12 cellular contexts compared by ENCODE assay signal in the genomic region with DNA sequence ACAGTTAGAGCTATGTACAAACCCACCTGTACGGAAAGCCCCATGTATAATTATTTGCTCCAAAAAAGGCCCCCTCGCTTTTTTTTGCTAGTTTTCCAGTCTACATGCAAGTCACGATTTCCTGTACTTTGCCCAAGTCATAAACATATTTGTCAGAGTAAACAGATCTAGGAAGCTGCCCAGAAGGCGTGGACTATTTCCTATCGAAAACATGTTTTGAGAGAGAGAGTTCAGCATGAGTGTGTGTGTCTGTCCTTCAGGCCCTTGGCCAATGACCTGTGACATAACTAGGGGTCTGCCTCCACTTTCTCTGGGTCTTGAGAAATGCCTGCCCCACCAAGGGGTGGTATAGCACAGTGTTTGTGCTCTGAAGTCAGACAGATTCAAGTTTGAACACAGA.
DNase-seq lines count a peak whose midpoint lies in the region; ATAC-seq, FAIRE-seq and TF ChIP-seq lines count a peak whose summit lies in the region.
"Had no signal": no experiment of that assay in that cellular context is flagged by ENCODE, and none has a peak within 500 bp of the region (broad histone marks: within the 10 kb centered on the region; RNA-seq: fewer than 3 reads in every experiment).

No MANE protein-coding gene starts in this region.

- peaks cover 6% of the 10 kb centered on the region for H3K9me3 Mint-ChIP-seq in endodermal cell

- WGBS in liver = 55% methylated on average over 5 of the region's 5 CpGs
- 8 to 41% (median 27%) methylated on average over 5 of the region's 5 CpGs for WGBS in small intestine, 3 donors
- 73 to 77% methylated on average over 5 of the region's 5 CpGs for WGBS in endodermal cell (ENCODE audit: insufficient coverage in 1 of 2, insufficient read length in 1 of 2), 2 experiments

- peaks cover 6% of the 10 kb centered on the region for H3K36me3 Mint-ChIP-seq in endodermal cell (ENCODE audit: low read depth)

- no peak for TF ChIP-seq CTCF in liver (IDR thresholded peaks at IDR 0.05; ENCODE audit: low read depth, low read length, missing input control)
- no peak for TF ChIP-seq CTCF in endodermal cell (conservative IDR thresholded peaks at IDR 0.05)

- no peak overlapping the region for H3K9ac ChIP-seq in liver (ENCODE audit: low read depth in 1 of 2, low read length in 2 of 2)
- H3K9ac ChIP-seq in endodermal cell (ENCODE audit: extremely low read depth, low read length, poor library complexity, severe bottlenecking) = no peak overlapping the region

- FAIRE-seq in small intestine (lab: Jason Lieb, UNC) = no peak

- H3K27me3 Mint-ChIP-seq in endodermal cell (ENCODE audit: insufficient read depth) = peaks cover 49% of the 10 kb centered on the region

- H3K27me3 ChIP-seq in liver (ENCODE audit: control insufficient read depth in 4 of 4, insufficient read depth in 4 of 4, low read length in 3 of 4) (no peaks in the 10 kb centered on the region), small intestine (ENCODE audit: control insufficient read depth in 2 of 2, insufficient read depth in 2 of 2, low read length in 2 of 2) (no peaks in the 10 kb centered on the region), endodermal cell (ENCODE audit: control insufficient read depth, insufficient read depth, low read length, poor library complexity, severe bottlenecking) (no peaks in the 10 kb centered on the region)

- TF ChIP-seq RAD21 in liver (IDR thresholded peaks at IDR 0.05) = no peak

- no peak overlapping the region for H3K4me3 Mint-ChIP-seq in endodermal cell
- H3K4me3 Mint-ChIP-seq: activated naive CD4-positive, alpha-beta T cell treated with anti-CD3 and anti-CD28 coated beads for 36 hours had no signal

- H3K9me3 ChIP-seq in liver (ENCODE audit: control insufficient read depth in 4 of 4, low read length in 3 of 4) (no peaks in the 10 kb centered on the region), small intestine (ENCODE audit: control insufficient read depth, low read depth) (no peaks in the 10 kb centered on the region), endodermal cell (ENCODE audit: control insufficient read depth, low read length) (peaks cover 12% of the 10 kb centered on the region)

- H3K4me1 ChIP-seq in liver (ENCODE audit: control insufficient read depth in 4 of 4, insufficient read depth in 4 of 4, low read length in 3 of 4) (peaks cover 4 to 25% (median 18%) of the 10 kb centered on the region in 4 donors), small intestine (ENCODE audit: control insufficient read depth in 2 of 2, insufficient read depth in 1 of 2, low read depth in 1 of 2, low read length in 1 of 2) (peaks cover 1 to 20% of the 10 kb centered on the region in 2 donors), endodermal cell (ENCODE audit: control insufficient read depth, insufficient read depth, low read length) (no peaks in the 10 kb centered on the region)

- ATAC-seq in GM21360 (IDR thresholded peaks at IDR 0.05; ENCODE audit: unreplicated experiment) = no peak
- ATAC-seq in GM18498 (IDR thresholded peaks at IDR 0.05; ENCODE audit: unreplicated experiment) = no peak
- ATAC-seq: esophagus mucosa; stimulated activated naive CD8-positive, alpha-beta T cell treated with anti-CD3 and anti-CD28 coated beads, Interleukin-15, Interleukin-2, amounts not matched to agents 100 U/mL and 50 U/mL, for 24 hours had no signal

- no peak overlapping the region for H3K4me3 ChIP-seq in liver (ENCODE audit: low read depth in 1 of 3, low read length in 3 of 3)
- no peak overlapping the region for H3K4me3 ChIP-seq in small intestine (ENCODE audit: low read depth in 1 of 2, low read length in 2 of 2)
- no peak overlapping the region for H3K4me3 ChIP-seq in endodermal cell (ENCODE audit: low read length)

- peak; percentile 19 for DNase-seq in HCEC 1CT
- peak; percentile 64 for DNase-seq in dermis blood vessel endothelial cell
- DNase-seq in small intestine = peak; percentile 82
- DNase-seq in endodermal cell = no peak
- no peak for DNase-seq in stimulated activated CD4-positive, alpha-beta T cell treated with anti-CD3 and anti-CD28 coated beads, Interleukin-2, amount 100 ng/mL, for 24 hours
- DNase-seq: activated naive CD4-positive, alpha-beta T cell treated with anti-CD3 and anti-CD28 coated beads for 36 hours; stimulated activated naive CD8-positive, alpha-beta T cell treated with anti-CD3 and anti-CD28 coated beads, Interleukin-15, Interleukin-2, amounts not matched to agents 100 U/mL and 50 U/mL, for 24 hours had no signal

- H3K27ac Mint-ChIP-seq in endodermal cell = no peak overlapping the region
- H3K27ac Mint-ChIP-seq: activated naive CD4-positive, alpha-beta T cell treated with anti-CD3 and anti-CD28 coated beads for 36 hours had no signal

- peaks cover 8% of the 10 kb centered on the region for H3K4me1 Mint-ChIP-seq in endodermal cell

- peak overlapping the region; percentile 24 to 39 for H3K27ac ChIP-seq in liver (ENCODE audit: low read depth in 1 of 2, low read length in 2 of 2)
- H3K27ac ChIP-seq in small intestine (ENCODE audit: low read depth in 1 of 2, low read length in 1 of 2) = peak overlapping the region in 1 of 2 donors; percentile 78
- no peak overlapping the region for H3K27ac ChIP-seq in endodermal cell (ENCODE audit: low read depth, low read length)
- H3K27ac ChIP-seq: VCaP had no signal

- H3K36me3 ChIP-seq in liver (ENCODE audit: control insufficient read depth in 4 of 4, insufficient read depth in 3 of 4, low read depth in 1 of 4, low read length in 3 of 4) (peaks cover 5 to 22% (median 20%) of the 10 kb centered on the region in 4 donors), small intestine (ENCODE audit: control insufficient read depth in 2 of 2, insufficient read depth in 2 of 2, low read length in 2 of 2) (no peaks in the 10 kb centered on the region), endodermal cell (ENCODE audit: control insufficient read depth, insufficient read depth, low read length) (no peaks in the 10 kb centered on the region)

TF ChIP-seq in liver, 16 proteins besides CTCF, POLR2A, EP300 and RAD21:
- TF ChIP-seq JUND (IDR thresholded peaks at IDR 0.05) (no peak), NR2F2 (IDR thresholded peaks at IDR 0.05) (peak; percentile 60), MAX (IDR thresholded peaks at IDR 0.05) (no peak), TAF1 (conservative IDR thresholded peaks at IDR 0.05) (no peak), FOXA2 (IDR thresholded peaks at IDR 0.05) (no peak), REST (IDR thresholded peaks at IDR 0.05) (no peak), ATF3 (IDR thresholded peaks at IDR 0.05) (no peak), FOXA1 (IDR thresholded peaks at IDR 0.05) (no peak), RXRA (IDR thresholded peaks at IDR 0.05) (peak; percentile 56 to 63), EGR1 (IDR thresholded peaks at IDR 0.05; ENCODE audit: low read depth in 2 of 2) (no peak), GABPA (IDR thresholded peaks at IDR 0.05 in 1 of 2, conservative IDR thresholded peaks at IDR 0.05 in 1 of 2) (no peak), HNF4A (conservative IDR thresholded peaks at IDR 0.05) (no peak), SP1 (IDR thresholded peaks at IDR 0.05) (peak; percentile 9), ZBTB33 (IDR thresholded peaks at IDR 0.05) (no peak), YY1 (IDR thresholded peaks at IDR 0.05) (no peak), HNF4G (IDR thresholded peaks at IDR 0.05) (no peak)

Comparison
In these comparisons a context has a peak if more than half of its experiments do, and no peak if none do; other contexts are left out.
1. DNase-seq: peak in HCEC 1CT (single experiment), dermis blood vessel endothelial cell (single experiment) and small intestine (single experiment); none in endodermal cell (single experiment) and stimulated activated CD4-positive, alpha-beta T cell treated with anti-CD3 and anti-CD28 coated beads, Interleukin-2, amount 100 ng/mL, for 24 hours (0 of 2).